Comparison of ENCODE assay signal across 8 cellular contexts in genomic region chr2:73233932-73234832, GRCh38.
DNase-seq lines count a peak whose midpoint lies in the region; ATAC-seq and TF ChIP-seq lines count a peak whose summit lies in the region.

Gene CCT7, plus strand, starts transcription at chr2:73234308. Its CDS starts 71 bp downstream, at chr2:73234379.

- no peak for TF ChIP-seq CTCF in VCaP (conservative IDR thresholded peaks at IDR 0.05)

- H3K27ac ChIP-seq in VCaP (peak within 1 kb of the TSS; percentile 87), iPS-20b (ENCODE audit: low read length) (peak within 1 kb of the TSS; percentile 79), skin epidermis (peak within 1 kb of the TSS; percentile 75 to 98 (median 96))

- peak within 1 kb of the TSS; percentile 98 for H3K9ac ChIP-seq in iPS-20b (ENCODE audit: low read depth, low read length)

- H3K9me3 ChIP-seq in iPS-20b (ENCODE audit: insufficient read depth, low read depth, low read length), result no peaks in the 10 kb centered on the region

- H3K36me3 ChIP-seq in iPS-20b (ENCODE audit: insufficient read depth, low read depth, low read length), result peaks cover 22% of the 10 kb centered on the region

- H3K4me3 ChIP-seq in iPS-20b (ENCODE audit: low read length) (peak within 1 kb of the TSS; percentile 97), skin epidermis (peak within 1 kb of the TSS; percentile 64 to 83 (median 82))

- H3K27me3 ChIP-seq in iPS-20b (ENCODE audit: insufficient read depth, low read length), result no peaks in the 10 kb centered on the region

- H3K4me1 ChIP-seq in iPS-20b (ENCODE audit: insufficient read depth, low read length), result peaks cover 19% of the 10 kb centered on the region

- ATAC-seq in GM18873 (IDR thresholded peaks at IDR 0.05; ENCODE audit: low FRiP score, unreplicated experiment), result peak; percentile 53
- peak; percentile 61 for ATAC-seq in HG03135 (IDR thresholded peaks at IDR 0.05; ENCODE audit: unreplicated experiment)

- in situ Hi-C loops in ACHN (cut with HindIII; ENCODE audit: low pct_ligation_motif_present, low pct_unique_long_range_greater_than_20kb, low sequenced_read_pairs) (no loop called here), T47D (cut with HindIII; ENCODE audit: low pct_unique_long_range_greater_than_20kb, low sequenced_read_pairs) (no loop called here)

- peak; percentile 91 for DNase-seq in ACHN
- DNase-seq in NCI-H2196 treated with DMSO at 0.1 percent for 48 hours (lab: John Stamatoyannopoulos, UW; ENCODE audit: unreplicated experiment), result peak; percentile 70
- peak; percentile 55 to 90 for DNase-seq in T47D (ENCODE audit: low read depth in 1 of 2, low spot score in 1 of 2)

Comparison
In these comparisons a context has a peak if more than half of its experiments do, and no peak if none do; other contexts are left out.
1. Peak in every context shown above with its lines: DNase-seq, ATAC-seq, H3K4me3 ChIP-seq and H3K27ac ChIP-seq.